ENCODE assay signal across 19 cellular contexts in the genomic region with DNA sequence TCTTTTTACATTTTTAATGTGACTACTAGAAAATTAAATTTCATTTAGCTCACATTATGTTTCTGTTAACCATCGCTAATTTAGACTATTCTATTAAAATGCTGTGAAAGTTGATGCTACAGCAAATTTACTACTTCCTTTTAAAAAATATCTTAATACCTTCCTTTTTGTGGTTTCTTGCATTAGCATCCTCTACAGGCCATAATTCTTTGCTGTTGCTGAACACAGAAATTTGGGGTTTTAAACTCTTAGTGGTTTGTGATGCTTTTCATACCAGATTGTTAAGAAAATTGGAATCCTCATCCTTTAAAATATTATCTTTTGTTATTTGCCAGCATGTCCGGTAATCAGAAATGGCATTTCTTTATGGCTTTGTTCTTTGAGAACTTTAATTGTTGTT. TPM values are rescaled to one million over a fixed set of nuclear protein-coding genes. Genes with fewer than 3 reads are reported as not detected.
A peak's percentile ranks its signal among the peaks of the same experiment; 100 is the strongest.
DNase-seq lines count a peak whose midpoint lies in the region; ATAC-seq and TF ChIP-seq lines count a peak whose summit lies in the region.
"Had no signal": no experiment of that assay in that cellular context is flagged by ENCODE, and none has a peak within 500 bp of the region (broad histone marks: within the 10 kb centered on the region; RNA-seq: fewer than 3 reads in every experiment).

No MANE protein-coding gene starts in this region.

- peak overlapping the region; percentile 44 to 81 (median 55) for H3K4me3 Mint-ChIP-seq in CD4-positive, CD25-positive, alpha-beta regulatory T cell
- H3K4me3 Mint-ChIP-seq in T-cell (no peak overlapping the region), neural progenitor cell (no peak overlapping the region)
- H3K4me3 Mint-ChIP-seq: stimulated activated memory B cell treated with anti-CD40 and anti-IgM and Interleukin-4, amounts not matched to agents 10 μg/mL and 1 μg/mL and 100 μg/mL, for 72 hours had no signal

- H4K20me1 ChIP-seq in Karpas-422 (ENCODE audit: insufficient read depth, low read depth, low read length) (0 out of 2 replicates have a peak, but pooled peaks cover 9% of the 10 kb centered on the region), neural progenitor cell (ENCODE audit: low read depth) (peaks cover 84% of the 10 kb centered on the region)

- peak overlapping the region in 1 of 3 donors; percentile 12 for H3K27ac Mint-ChIP-seq in CD4-positive, CD25-positive, alpha-beta regulatory T cell
- peak overlapping the region; percentile 5 to 44 for H3K27ac Mint-ChIP-seq in T-cell
- no peak overlapping the region for H3K27ac Mint-ChIP-seq in neural progenitor cell
- H3K27ac Mint-ChIP-seq: activated naive CD4-positive, alpha-beta T cell treated with anti-CD3 and anti-CD28 coated beads, Interleukin-2, amount 50 U/mL, for 72 hours; stimulated activated memory B cell treated with anti-CD40 and anti-IgM and Interleukin-4, amounts not matched to agents 10 μg/mL and 1 μg/mL and 100 μg/mL, for 72 hours had no signal

- H3K27ac ChIP-seq in CD4-positive, CD25-positive, alpha-beta regulatory T cell (ENCODE audit: insufficient read depth, low read length, poor library complexity, severe bottlenecking): peak overlapping the region; percentile 34
- H3K27ac ChIP-seq in Karpas-422 (ENCODE audit: low read length) (peak overlapping the region; percentile 68), neural progenitor cell (peak overlapping the region; percentile 25)
- H3K27ac ChIP-seq: esophagus muscularis mucosa, HL-60, thoracic aorta had no signal

- peaks cover 14% of the 10 kb centered on the region for H3K36me3 Mint-ChIP-seq in CD4-positive, CD25-positive, alpha-beta regulatory T cell
- H3K36me3 Mint-ChIP-seq in T-cell: peaks cover 2% of the 10 kb centered on the region
- H3K36me3 Mint-ChIP-seq in neural progenitor cell: peaks cover 15% of the 10 kb centered on the region

- peaks cover 78% of the 10 kb centered on the region for H3K4me1 ChIP-seq in CD4-positive, CD25-positive, alpha-beta regulatory T cell (ENCODE audit: control insufficient read depth, insufficient read depth, low read length, poor library complexity, severe bottlenecking)
- H3K4me1 ChIP-seq in Karpas-422 (ENCODE audit: low read length): peaks cover 84% of the 10 kb centered on the region
- H3K4me1 ChIP-seq in neural progenitor cell: peaks cover 18% of the 10 kb centered on the region

- peak in 1 of 3 donors; percentile 35 for DNase-seq in CD4-positive, CD25-positive, alpha-beta regulatory T cell
- no peak for DNase-seq in Karpas-422
- DNase-seq in T-cell: no peak
- DNase-seq in neural progenitor cell (ENCODE audit: low spot score): no peak
- no peak for DNase-seq in stimulated activated CD8-positive, alpha-beta memory T cell treated with anti-CD3 and anti-CD28 coated beads, Interleukin-4, amount 100 ng/mL, for 48 hours
- DNase-seq in putamen (ENCODE audit: low spot score): no peak
- no peak for DNase-seq in activated naive CD4-positive, alpha-beta T cell treated with anti-CD3 and anti-CD28 coated beads, Interleukin-2, amount 50 U/mL, for 16 hours
- DNase-seq in midbrain (lab: John Stamatoyannopoulos, UW): no peak
- DNase-seq: activated CD4-positive, alpha-beta T cell treated with anti-CD3 and anti-CD28 coated beads for 1 hour; activated T-cell treated with anti-CD3 and anti-CD28 coated beads, Interleukin-2, amount 50 U/mL, for 48 hours; effector memory CD4-positive, alpha-beta T cell; NCI-H1694 treated with DMSO at 0.1 percent for 48 hours; NCI-H226 had no signal

- no peaks in the 10 kb centered on the region for H3K9me3 Mint-ChIP-seq in CD4-positive, CD25-positive, alpha-beta regulatory T cell
- H3K9me3 Mint-ChIP-seq in T-cell: no peaks in the 10 kb centered on the region
- no peaks in the 10 kb centered on the region for H3K9me3 Mint-ChIP-seq in neural progenitor cell
- H3K9me3 Mint-ChIP-seq: activated naive CD4-positive, alpha-beta T cell treated with anti-CD3 and anti-CD28 coated beads, Interleukin-2, amount 50 U/mL, for 72 hours had no signal

- H3K4me2 ChIP-seq in Karpas-422 (ENCODE audit: low read depth, low read length, poor library complexity, severe bottlenecking): peak overlapping the region; percentile 56
- H3K4me2 ChIP-seq in neural progenitor cell: no peak overlapping the region

- no peak for TF ChIP-seq CTCF in neural progenitor cell (IDR thresholded peaks at IDR 0.05)

- POLR2A ChIA-PET in T-cell (lab: Charles Lee): interaction anchor here in 1 of 2 donors (0.7 kb wide), 1 partner anchor 9 kb away, joined by 3 read pairs; no protein-coding TSS in a partner anchor

- H3K9ac ChIP-seq in Karpas-422 (ENCODE audit: low read length) (no peak overlapping the region), neural progenitor cell (no peak overlapping the region)

- ATAC-seq in CD4-positive, CD25-positive, alpha-beta regulatory T cell (ENCODE audit: low read depth in 2 of 2): no peak
- peak in 1 of 4 experiments; percentile 52 for ATAC-seq in T-cell (replicated peaks in 1 of 4)
- ATAC-seq: activated naive CD4-positive, alpha-beta T cell treated with anti-CD3 and anti-CD28 coated beads, Interleukin-2, amount 50 U/mL, for 72 hours; sciatic nerve; stimulated activated memory B cell treated with anti-CD40 and anti-IgM and Interleukin-4, amounts not matched to agents 10 μg/mL and 1 μg/mL and 100 μg/mL, for 72 hours had no signal

- H3K9me2 ChIP-seq in Karpas-422 (replicated peaks; ENCODE audit: insufficient read depth, low read length): no peaks in the 10 kb centered on the region

- H3K9me3 ChIP-seq in CD4-positive, CD25-positive, alpha-beta regulatory T cell (ENCODE audit: control insufficient read depth in 2 of 2, low read length in 2 of 2): no peaks in the 10 kb centered on the region
- H3K9me3 ChIP-seq in Karpas-422 (ENCODE audit: low read length) (no peaks in the 10 kb centered on the region), neural progenitor cell (ENCODE audit: low read depth) (no peaks in the 10 kb centered on the region)
- H3K9me3 ChIP-seq: esophagus muscularis mucosa, thoracic aorta had no signal

- H2AFZ ChIP-seq in Karpas-422 (ENCODE audit: low read length) (no peak overlapping the region), neural progenitor cell (replicated peaks) (no peak overlapping the region)

- H3F3A ChIP-seq in neural progenitor cell (ENCODE audit: low read depth): peaks cover 20% of the 10 kb centered on the region

- H3K79me2 ChIP-seq in Karpas-422 (ENCODE audit: low read length) (peaks cover 100% of the 10 kb centered on the region), neural progenitor cell (ENCODE audit: low read depth) (peaks cover 100% of the 10 kb centered on the region)

- H3K27me3 ChIP-seq in CD4-positive, CD25-positive, alpha-beta regulatory T cell (ENCODE audit: control insufficient read depth, insufficient read depth, low read length): no peaks in the 10 kb centered on the region
- H3K27me3 ChIP-seq in Karpas-422 (ENCODE audit: low read length) (no peaks in the 10 kb centered on the region), neural progenitor cell (no peaks in the 10 kb centered on the region)
- H3K27me3 ChIP-seq: esophagus muscularis mucosa had no signal

- no peaks in the 10 kb centered on the region for H3K27me3 Mint-ChIP-seq in CD4-positive, CD25-positive, alpha-beta regulatory T cell
- H3K27me3 Mint-ChIP-seq in T-cell (no peaks in the 10 kb centered on the region), neural progenitor cell (ENCODE audit: insufficient read depth, low read depth) (peaks cover 2% of the 10 kb centered on the region)
- H3K27me3 Mint-ChIP-seq: stimulated activated memory B cell treated with anti-CD40 and anti-IgM and Interleukin-4, amounts not matched to agents 10 μg/mL and 1 μg/mL and 100 μg/mL, for 72 hours had no signal

- peak overlapping the region; percentile 57 for H3K4me3 ChIP-seq in CD4-positive, CD25-positive, alpha-beta regulatory T cell (ENCODE audit: low read depth, low read length)
- H3K4me3 ChIP-seq in Karpas-422 (ENCODE audit: low read length) (no peak overlapping the region), neural progenitor cell (no peak overlapping the region)
- H3K4me3 ChIP-seq: esophagus muscularis mucosa, thoracic aorta had no signal

- H3K4me1 Mint-ChIP-seq in CD4-positive, CD25-positive, alpha-beta regulatory T cell: peaks cover 59 to 92% (median 72%) of the 10 kb centered on the region in 4 donors
- H3K4me1 Mint-ChIP-seq in T-cell (peaks cover 80 to 87% (median 84%) of the 10 kb centered on the region in 3 donors), neural progenitor cell (peaks cover 8% of the 10 kb centered on the region)

- CTCF ChIA-PET in T-cell (lab: Charles Lee): interaction anchor here (0.5 to 1.2 kb wide), 5 partner anchors 20 to 107 kb away, joined by 3 to 4 read pairs (median 3); partner anchors contain the start of gene NINJ2 (in 1 of the 2)

- H3K36me3 ChIP-seq in CD4-positive, CD25-positive, alpha-beta regulatory T cell (ENCODE audit: control insufficient read depth, insufficient read depth, low read length): no peaks in the 10 kb centered on the region
- H3K36me3 ChIP-seq in Karpas-422 (ENCODE audit: insufficient read depth, low read length) (peaks cover 7% of the 10 kb centered on the region; the same call in 1 of the 2 replicates), neural progenitor cell (no peaks in the 10 kb centered on the region)
- H3K36me3 ChIP-seq: esophagus muscularis mucosa, thoracic aorta had no signal

RNA-seq across cellular contexts. Expression of gene WNK1, which starts 18.1 kb away (rescaled TPM):
- total RNA-seq in CD4-positive, CD25-positive, alpha-beta regulatory T cell: 360 TPM
- 10 to 100 TPM; 22.1 to 34.6 (median 28.1) TPM for polyA plus RNA-seq in CD4-positive, CD25-positive, alpha-beta regulatory T cell
- total RNA-seq in Karpas-422 (2014; rRNA removed; shearing (Covaris generic); ENCODE audit: low replicate concordance): 134 and 183 TPM in 2 replicates
- 100 to 1,000 TPM; 168 to 287 (median 179) TPM for total RNA-seq in T-cell
- 66.3 and 73.1 TPM in 2 replicates for total RNA-seq in neural progenitor cell (ENCODE audit: low replicate concordance)

Comparison
In these comparisons a context has a peak if more than half of its experiments do, and no peak if none do; other contexts are left out.
1. H3K4me3 Mint-ChIP-seq: peak in CD4-positive, CD25-positive, alpha-beta regulatory T cell (4 of 4); none in T-cell (0 of 3) and neural progenitor cell (single experiment).
2. Peak in every context shown above with its lines, with median percentiles within 50 percentile points of each other: H3K27ac ChIP-seq.